In the genomic region with DNA sequence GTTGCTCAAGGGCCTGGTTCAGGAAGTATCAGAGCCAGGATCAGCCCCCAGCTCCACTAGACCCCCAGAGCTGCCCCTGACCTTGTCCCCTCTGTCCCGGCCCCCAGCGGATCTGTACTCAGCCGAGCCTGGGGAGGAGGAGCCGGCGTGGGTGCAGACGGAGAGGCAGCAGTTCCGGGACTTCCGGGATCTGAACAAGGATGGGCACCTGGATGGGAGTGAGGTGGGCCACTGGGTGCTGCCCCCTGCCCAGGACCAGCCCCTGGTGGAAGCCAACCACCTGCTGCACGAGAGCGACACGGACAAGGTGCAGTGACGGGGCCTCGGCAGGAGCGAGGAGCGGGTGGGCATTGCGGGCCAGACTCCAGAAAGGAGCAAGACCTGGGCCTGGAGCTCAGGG, we compare ENCODE assay signal across 17 cellular contexts. TPM values are rescaled to one million over a fixed set of nuclear protein-coding genes. Genes with fewer than 3 reads are reported as not detected.
DNase-seq lines count a peak whose midpoint lies in the region; ATAC-seq and TF ChIP-seq lines count a peak whose summit lies in the region.
"Had no signal": no experiment of that assay in that cellular context is flagged by ENCODE, and none has a peak within 500 bp of the region (broad histone marks: within the 10 kb centered on the region; RNA-seq: fewer than 3 reads in every experiment).

No MANE protein-coding gene starts in this region.

- WGBS in H9 (ENCODE audit: extremely low coverage, insufficient read length, low lambda C conversion rate) = no CpG with 5 or more reads among the region's 16 CpGs

- H3K79me1 ChIP-seq in H9 (ENCODE audit: insufficient read depth, low read depth, low read length, poor library complexity, severe bottlenecking) = no peaks in the 10 kb centered on the region

- H3K18ac ChIP-seq in H9 (ENCODE audit: insufficient read length, low read depth, low read length) = no peak overlapping the region

- no peak overlapping the region for H3K9ac ChIP-seq in H9 (ENCODE audit: extremely low read depth, insufficient read length, low read length)
- H3K9ac ChIP-seq: BLaER1 had no signal

- H4K5ac ChIP-seq in H9 (ENCODE audit: insufficient read length, low read depth, low read length) = no peak overlapping the region

- TF ChIP-seq CTCF in H9 (conservative IDR thresholded peaks at IDR 0.05) (no peak), endothelial cell (IDR thresholded peaks at IDR 0.05; ENCODE audit: unreplicated experiment) (no peak), osteoblast (IDR thresholded peaks at IDR 0.05; ENCODE audit: extremely low read depth, low read depth, low read length) (no peak)

- H3T11ph ChIP-seq in H9 (ENCODE audit: low read length) = no peak overlapping the region

- H2BK12ac ChIP-seq in H9 (ENCODE audit: insufficient read length, low read depth, low read length) = no peak overlapping the region

- peak overlapping the region; percentile 9 for H3K27ac Mint-ChIP-seq in activated naive CD8-positive, alpha-beta T cell treated with anti-CD3 and anti-CD28 coated beads, Interleukin-2, amount 10 ng/mL, durations not matched to agents 7 days and 5 days
- no peak overlapping the region for H3K27ac Mint-ChIP-seq in activated naive CD8-positive, alpha-beta T cell treated with anti-CD3 and anti-CD28 coated beads, Interleukin-2, amount 50 U/mL, for 24 hours
- peak overlapping the region in 2 of 3 experiments; percentile 17 to 46; a peak in 3 of 7 replicates for H3K27ac Mint-ChIP-seq in H9
- H3K27ac Mint-ChIP-seq in endothelial cell (ENCODE audit: unreplicated experiment) = no peak overlapping the region
- H3K27ac Mint-ChIP-seq: CD8-positive, alpha-beta memory T cell; GM23338 had no signal

- H3K36me3 ChIP-seq in osteoblast (ENCODE audit: insufficient read depth, low read length) = peaks cover 59% of the 10 kb centered on the region
- H3K36me3 ChIP-seq: BLaER1, HAP-1 had no signal

- H3K4me3 ChIP-seq in osteoblast (ENCODE audit: insufficient read depth, low read length) = no peak overlapping the region
- H3K4me3 ChIP-seq: BLaER1, GM23338, HAP-1 had no signal

- no peak for DNase-seq in activated naive CD8-positive, alpha-beta T cell treated with anti-CD3 and anti-CD28 coated beads, Interleukin-2, amount 10 ng/mL, durations not matched to agents 7 days and 5 days
- DNase-seq in activated naive CD8-positive, alpha-beta T cell treated with anti-CD3 and anti-CD28 coated beads, Interleukin-2, amount 50 U/mL, for 24 hours = no peak
- no peak for DNase-seq in H9
- no peak for DNase-seq in endothelial cell (ENCODE audit: low spot score)
- peak; percentile 81 for DNase-seq in osteoblast (ENCODE audit: insufficient read length, low spot score, missing footprints)
- DNase-seq in mucosa of gallbladder (ENCODE audit: low spot score) = no peak
- DNase-seq in activated naive CD4-positive, alpha-beta T cell treated with anti-CD3 and anti-CD28 coated beads, Interleukin-2, amount 50 U/mL, for 16 hours = no peak
- DNase-seq in NCI-H524 (lab: John Stamatoyannopoulos, UW) = no peak
- DNase-seq: 8988T; AML-193; Caco-2; CD8-positive, alpha-beta memory T cell; DMS53; GF-D8 had no signal

- H3K23ac ChIP-seq in H9 (ENCODE audit: insufficient read length, low read depth, low read length) = no peak overlapping the region

- H2BK15ac ChIP-seq in H9 (ENCODE audit: low read depth, low read length) = no peak overlapping the region

- H3K36me3 Mint-ChIP-seq in activated naive CD8-positive, alpha-beta T cell treated with anti-CD3 and anti-CD28 coated beads, Interleukin-2, amount 10 ng/mL, durations not matched to agents 7 days and 5 days = no peaks in the 10 kb centered on the region
- H3K36me3 Mint-ChIP-seq in activated naive CD8-positive, alpha-beta T cell treated with anti-CD3 and anti-CD28 coated beads, Interleukin-2, amount 50 U/mL, for 24 hours (ENCODE audit: low read depth) = peaks cover 2% of the 10 kb centered on the region
- H3K36me3 Mint-ChIP-seq in H9 (ENCODE audit: insufficient read depth in 1 of 3, low read depth in 3 of 3) = peaks cover 0 to 16% (median 2%) of the 10 kb centered on the region in 3 experiments; a peak in 4 of 7 replicates
- H3K36me3 Mint-ChIP-seq in endothelial cell (ENCODE audit: low read depth, unreplicated experiment) = peaks cover 12% of the 10 kb centered on the region
- H3K36me3 Mint-ChIP-seq: CD8-positive, alpha-beta memory T cell had no signal

- no peak overlapping the region for H2BK5ac ChIP-seq in H9 (ENCODE audit: insufficient read length, low read length)

- POLR2A ChIA-PET in activated naive CD8-positive, alpha-beta T cell treated with anti-CD3 and anti-CD28 coated beads, Interleukin-2, amount 10 ng/mL, durations not matched to agents 7 days and 5 days (lab: Charles Lee) = interaction anchor here (0.6 kb wide), 1 partner anchor 26 kb away, joined by 4 read pairs; no protein-coding TSS in a partner anchor

- H3K4me2 ChIP-seq in H9 (ENCODE audit: insufficient read depth, insufficient read length, low read length) = no peak overlapping the region
- H3K4me2 ChIP-seq in osteoblast (ENCODE audit: insufficient read depth, low read length) = no peak overlapping the region
- H3K4me2 ChIP-seq: BLaER1, GM23338 had no signal

- no peak for ATAC-seq in activated naive CD8-positive, alpha-beta T cell treated with anti-CD3 and anti-CD28 coated beads, Interleukin-2, amount 10 ng/mL, durations not matched to agents 7 days and 5 days (ENCODE audit: low read depth)
- ATAC-seq in activated naive CD8-positive, alpha-beta T cell treated with anti-CD3 and anti-CD28 coated beads, Interleukin-2, amount 50 U/mL, for 24 hours = no peak
- ATAC-seq: GM23338 had no signal

- H4K20me1 ChIP-seq in H9 (ENCODE audit: control insufficient read depth, insufficient read depth, insufficient read length) = no peaks in the 10 kb centered on the region
- H4K20me1 ChIP-seq in osteoblast (ENCODE audit: insufficient read depth, low read length) = peaks cover 5% of the 10 kb centered on the region

- no peak overlapping the region for H3K56ac ChIP-seq in H9 (ENCODE audit: insufficient read length, low read depth, low read length)

- no peaks in the 10 kb centered on the region for H3K9me3 Mint-ChIP-seq in activated naive CD8-positive, alpha-beta T cell treated with anti-CD3 and anti-CD28 coated beads, Interleukin-2, amount 10 ng/mL, durations not matched to agents 7 days and 5 days
- no peaks in the 10 kb centered on the region for H3K9me3 Mint-ChIP-seq in activated naive CD8-positive, alpha-beta T cell treated with anti-CD3 and anti-CD28 coated beads, Interleukin-2, amount 50 U/mL, for 24 hours
- H3K9me3 Mint-ChIP-seq in H9 = no peaks in the 10 kb centered on the region
- H3K9me3 Mint-ChIP-seq in endothelial cell (ENCODE audit: unreplicated experiment) = no peaks in the 10 kb centered on the region
- H3K9me3 Mint-ChIP-seq: CD8-positive, alpha-beta memory T cell; GM23338 had no signal

- no peak overlapping the region for H4K91ac ChIP-seq in H9 (ENCODE audit: insufficient read length, low read depth, low read length)

- no peak overlapping the region for H2AFZ ChIP-seq in H9 (ENCODE audit: low read length)
- no peak overlapping the region for H2AFZ ChIP-seq in osteoblast (ENCODE audit: low read length)
- H2AFZ ChIP-seq: GM23338 had no signal

- no peaks in the 10 kb centered on the region for H3K27me3 ChIP-seq in H9 (ENCODE audit: insufficient read depth, low read length)
- H3K27me3 ChIP-seq in osteoblast (ENCODE audit: insufficient read depth, low read length) = no peaks in the 10 kb centered on the region
- H3K27me3 ChIP-seq: BLaER1 had no signal

- H3K79me2 ChIP-seq in H9 (ENCODE audit: insufficient read depth, low read length) (no peaks in the 10 kb centered on the region), osteoblast (ENCODE audit: insufficient read depth, low read length) (no peaks in the 10 kb centered on the region)

- peaks cover 3% of the 10 kb centered on the region for H3K23me2 ChIP-seq in H9 (ENCODE audit: insufficient read length, low read depth, low read length, poor library complexity, severe bottlenecking)

- no peak overlapping the region for H3K4me3 Mint-ChIP-seq in activated naive CD8-positive, alpha-beta T cell treated with anti-CD3 and anti-CD28 coated beads, Interleukin-2, amount 10 ng/mL, durations not matched to agents 7 days and 5 days
- no peak overlapping the region for H3K4me3 Mint-ChIP-seq in activated naive CD8-positive, alpha-beta T cell treated with anti-CD3 and anti-CD28 coated beads, Interleukin-2, amount 50 U/mL, for 24 hours
- no peak overlapping the region for H3K4me3 Mint-ChIP-seq in H9
- peak overlapping the region; percentile 10 for H3K4me3 Mint-ChIP-seq in endothelial cell (ENCODE audit: unreplicated experiment)
- H3K4me3 Mint-ChIP-seq: GM23338 had no signal

- no peak overlapping the region for H3K4ac ChIP-seq in H9 (ENCODE audit: low read depth, low read length)

- H3K4me1 Mint-ChIP-seq in activated naive CD8-positive, alpha-beta T cell treated with anti-CD3 and anti-CD28 coated beads, Interleukin-2, amount 10 ng/mL, durations not matched to agents 7 days and 5 days = peaks cover 9% of the 10 kb centered on the region
- H3K4me1 Mint-ChIP-seq in activated naive CD8-positive, alpha-beta T cell treated with anti-CD3 and anti-CD28 coated beads, Interleukin-2, amount 50 U/mL, for 24 hours = peaks cover 7% of the 10 kb centered on the region
- peaks cover 3 to 4% of the 10 kb centered on the region in 2 experiments for H3K4me1 Mint-ChIP-seq in H9
- H3K4me1 Mint-ChIP-seq in endothelial cell (ENCODE audit: unreplicated experiment) = peaks cover 3% of the 10 kb centered on the region

- H3K9me3 ChIP-seq in H9 (ENCODE audit: control insufficient read depth, low read depth, low read length) = no peaks in the 10 kb centered on the region
- H3K9me3 ChIP-seq in osteoblast (ENCODE audit: low read depth, low read length) = no peaks in the 10 kb centered on the region
- H3K9me3 ChIP-seq: BLaER1, Caco-2, HAP-1 had no signal

- H3K27me3 Mint-ChIP-seq in activated naive CD8-positive, alpha-beta T cell treated with anti-CD3 and anti-CD28 coated beads, Interleukin-2, amount 10 ng/mL, durations not matched to agents 7 days and 5 days = no peaks in the 10 kb centered on the region
- no peaks in the 10 kb centered on the region for H3K27me3 Mint-ChIP-seq in activated naive CD8-positive, alpha-beta T cell treated with anti-CD3 and anti-CD28 coated beads, Interleukin-2, amount 50 U/mL, for 24 hours
- H3K27me3 Mint-ChIP-seq in H9 (ENCODE audit: low read depth) (no peaks in the 10 kb centered on the region), endothelial cell (ENCODE audit: unreplicated experiment) (peaks cover 2% of the 10 kb centered on the region)

- no peak overlapping the region for H2BK120ac ChIP-seq in H9 (ENCODE audit: low read depth, low read length, poor library complexity, severe bottlenecking)

- H3K14ac ChIP-seq in H9 (ENCODE audit: insufficient read depth, low read length) = no peak overlapping the region

- H4K8ac ChIP-seq in H9 (replicated peaks; ENCODE audit: insufficient read length, low read depth, low read length) = no peak overlapping the region

- H3K27ac ChIP-seq in H9 (ENCODE audit: insufficient read length, low read depth, low read length) = no peak overlapping the region
- no peak overlapping the region for H3K27ac ChIP-seq in osteoblast (ENCODE audit: low read depth, low read length)
- H3K27ac ChIP-seq: BLaER1 had no signal

- no peaks in the 10 kb centered on the region for H3K4me1 ChIP-seq in H9 (ENCODE audit: insufficient read depth, low read length)
- no peaks in the 10 kb centered on the region for H3K4me1 ChIP-seq in osteoblast (ENCODE audit: insufficient read depth, low read length)

- H2BK20ac ChIP-seq in H9 (ENCODE audit: low read depth, low read length, poor library complexity, severe bottlenecking) = no peak overlapping the region

- no peak overlapping the region for H2AK5ac ChIP-seq in H9 (ENCODE audit: insufficient read length, low read length)

RNA-seq across cellular contexts. Expression of a gene that starts 14.6 kb away (rescaled TPM):
- 1 to 10 TPM; 1.6 to 2.4 TPM for total RNA-seq in activated naive CD8-positive, alpha-beta T cell treated with anti-CD3 and anti-CD28 coated beads, Interleukin-2, amount 10 ng/mL, durations not matched to agents 7 days and 5 days
- 14.5 and 15.0 TPM in 2 replicates for total RNA-seq in H9 (2021)
- total RNA-seq in endothelial cell (ENCODE audit: unreplicated experiment) = 19.4 TPM
- total RNA-seq in osteoblast = 346 and 377 TPM in 2 replicates
- total RNA-seq in mucosa of gallbladder = 42.8 TPM

RNA-seq across cellular contexts. Expression of a gene that starts 30.0 kb away (rescaled TPM):
- total RNA-seq in activated naive CD8-positive, alpha-beta T cell treated with anti-CD3 and anti-CD28 coated beads, Interleukin-2, amount 10 ng/mL, durations not matched to agents 7 days and 5 days = 10 to 100 TPM; 19.8 to 24.4 TPM
- 41.1 and 45.4 TPM in 2 replicates for total RNA-seq in H9 (2021)
- 127 TPM for total RNA-seq in endothelial cell (ENCODE audit: unreplicated experiment)
- total RNA-seq in osteoblast = 67.5 and 75.6 TPM in 2 replicates
- total RNA-seq in mucosa of gallbladder = 320 TPM

RNA-seq across cellular contexts. Expression of a gene that starts 37.9 kb away (rescaled TPM):
- total RNA-seq in activated naive CD8-positive, alpha-beta T cell treated with anti-CD3 and anti-CD28 coated beads, Interleukin-2, amount 10 ng/mL, durations not matched to agents 7 days and 5 days = 100 to 1,000 TPM; 122 to 125 TPM
- total RNA-seq in H9 (2021) (75.1 and 78.4 TPM in 2 replicates), endothelial cell (ENCODE audit: unreplicated experiment) (76.3 TPM), osteoblast (57.5 and 68.0 TPM in 2 replicates), mucosa of gallbladder (56.3 TPM)

RNA-seq across cellular contexts. Expression of a gene that starts 38.7 kb away (rescaled TPM):
- 1 to 10 TPM; 1.5 to 2.3 TPM for total RNA-seq in activated naive CD8-positive, alpha-beta T cell treated with anti-CD3 and anti-CD28 coated beads, Interleukin-2, amount 10 ng/mL, durations not matched to agents 7 days and 5 days
- total RNA-seq in H9 (2021) (3.3 and 3.5 TPM in 2 replicates), endothelial cell (ENCODE audit: unreplicated experiment) (2.4 TPM), osteoblast (under 0.01 and 0.29 TPM in 2 replicates), mucosa of gallbladder (18.2 TPM)

RNA-seq across cellular contexts. Expression of a gene that starts 46.2 kb away (rescaled TPM):
- total RNA-seq in activated naive CD8-positive, alpha-beta T cell treated with anti-CD3 and anti-CD28 coated beads, Interleukin-2, amount 10 ng/mL, durations not matched to agents 7 days and 5 days = 1,000 to 10,000 TPM; 2,412 to 2,445 TPM
- total RNA-seq in H9 (2021) = 2,503 and 2,512 TPM in 2 replicates
- total RNA-seq in endothelial cell (ENCODE audit: unreplicated experiment) = 2,099 TPM
- 2,306 and 3,079 TPM in 2 replicates for total RNA-seq in osteoblast
- total RNA-seq in mucosa of gallbladder = 1,395 TPM

Comparison
In these comparisons a context has a peak if more than half of its experiments do, and no peak if none do; other contexts are left out.
1. H3K27ac Mint-ChIP-seq: peak in activated naive CD8-positive, alpha-beta T cell treated with anti-CD3 and anti-CD28 coated beads, Interleukin-2, amount 10 ng/mL, durations not matched to agents 7 days and 5 days (single experiment) and H9 (2 of 3); none in activated naive CD8-positive, alpha-beta T cell treated with anti-CD3 and anti-CD28 coated beads, Interleukin-2, amount 50 U/mL, for 24 hours (single experiment) and endothelial cell (single experiment).